8 cellular contexts compared by ENCODE assay signal in genomic region chr1:197902131-197902453, GRCh38. TPM values are rescaled to one million over a fixed set of nuclear protein-coding genes. Genes with fewer than 3 reads are reported as not detected.
DNase-seq lines count a peak whose midpoint lies in the region; ATAC-seq and TF ChIP-seq lines count a peak whose summit lies in the region.

No MANE protein-coding gene starts in this region.

- DNase-seq in OCI-LY7 (ENCODE audit: low spot score) (no peak), esophagus muscularis mucosa (ENCODE audit: extremely low spot score) (no peak), psoas muscle (no peak), COR-L47 (lab: John Stamatoyannopoulos, UW) (no peak), kidney glomerular epithelial cell (lab: John Stamatoyannopoulos, UW) (no peak), COLO829 (ENCODE audit: low spot score) (no peak)
- no peak for DNase-seq in stimulated activated CD4-positive, alpha-beta T cell treated with anti-CD3 and anti-CD28 coated beads, Interleukin-2, amount 100 ng/mL, for 24 hours

- H3K9me3 ChIP-seq in OCI-LY7 (ENCODE audit: low read length) (no peaks in the 10 kb centered on the region), esophagus muscularis mucosa (no peaks in the 10 kb centered on the region), psoas muscle (no peaks in the 10 kb centered on the region)

- intact Hi-C loops in OCI-LY7 (cut with micrococcal nuclease; ENCODE audit: unreplicated experiment) = loop anchor here (2.0 kb wide), 2 partner anchors 127 to 255 kb away; partner anchors contain the start of genes DENND1B and NEK7
- intact Hi-C loops in esophagus muscularis mucosa (cut with DNase I) = loop anchor here (10.0 kb wide), 2 partner anchors 127 to 253 kb away; partner anchors contain the start of genes DENND1B and NEK7
- intact Hi-C loops in psoas muscle (cut with DNase I) = loop anchor here in 1 of 2 donors (5.0 to 10.0 kb wide), 2 partner anchors 130 to 253 kb away; partner anchors contain the start of gene NEK7

- no peaks in the 10 kb centered on the region for H3K79me2 ChIP-seq in OCI-LY7 (ENCODE audit: insufficient read depth, low read depth, low read length)

- TSS peak; percentile 88 for BruUV-seq in OCI-LY7 (replicated peaks; lab: Mats Ljungman, UMichigan)

- H4K20me1 ChIP-seq in OCI-LY7 (ENCODE audit: insufficient read depth, low read length) = no peaks in the 10 kb centered on the region

- peak in 1 of 4 donors; percentile 1 for ATAC-seq in psoas muscle

- H3K4me3 ChIP-seq in GM12875 (ENCODE audit: low read depth, low read length) = peak overlapping the region; percentile 82
- H3K4me3 ChIP-seq in OCI-LY7 (ENCODE audit: low read depth, low read length, poor library complexity, severe bottlenecking) = peak overlapping the region; percentile 73
- peak overlapping the region; percentile 75 to 81 (median 79) for H3K4me3 ChIP-seq in esophagus muscularis mucosa
- peak overlapping the region; percentile 90 for H3K4me3 ChIP-seq in psoas muscle

- H3K27ac ChIP-seq in OCI-LY7 (ENCODE audit: low read depth, low read length, poor library complexity, severe bottlenecking) (peak overlapping the region; percentile 69), esophagus muscularis mucosa (replicated peaks in 1 of 4) (peak overlapping the region; percentile 83 to 88 (median 88)), psoas muscle (peak overlapping the region; percentile 94)

- POLR2A ChIA-PET in OCI-LY7 (lab: Charles Lee) = interaction anchor here (0.5 to 3.0 kb wide), 13 partner anchors 11 to 1035 kb away, joined by 3 to 14 read pairs (median 3); no protein-coding TSS in a partner anchor

- no peaks in the 10 kb centered on the region for H3K9me2 ChIP-seq in OCI-LY7 (ENCODE audit: insufficient read depth, low read length)

- CTCF ChIA-PET in OCI-LY7 (lab: Charles Lee; ENCODE audit: unreplicated experiment) = interaction anchor here (0.6 kb wide), 1 partner anchor 391 kb away, joined by 3 read pairs; no protein-coding TSS in a partner anchor

- peak overlapping the region; percentile 78 for H3K4me2 ChIP-seq in OCI-LY7 (ENCODE audit: low read length)

- TF ChIP-seq POLR2A in esophagus muscularis mucosa (IDR thresholded peaks at IDR 0.05; ENCODE audit: low read depth) = no peak

- H3K4me1 ChIP-seq in OCI-LY7 (ENCODE audit: insufficient read depth, low read length, poor library complexity, severe bottlenecking) = peaks cover 14% of the 10 kb centered on the region
- peaks cover 5 to 16% (median 10%) of the 10 kb centered on the region in 4 donors for H3K4me1 ChIP-seq in esophagus muscularis mucosa
- peaks cover 9% of the 10 kb centered on the region for H3K4me1 ChIP-seq in psoas muscle

- peak overlapping the region; percentile 91 for H2AFZ ChIP-seq in OCI-LY7 (ENCODE audit: low read length)

- peaks cover 0 to 26% (median 7%) of the 10 kb centered on the region in 4 donors for H3K27me3 ChIP-seq in esophagus muscularis mucosa
- H3K27me3 ChIP-seq in psoas muscle (ENCODE audit: insufficient read depth in 3 of 3, low read length in 2 of 3) = peaks cover 0 to 7% (median 0%) of the 10 kb centered on the region in 3 donors

- TF ChIP-seq CTCF in GM12875 (IDR thresholded peaks at IDR 0.05; ENCODE audit: borderline replicate concordance, insufficient read depth, low read depth, low read length) (no peak), OCI-LY7 (conservative IDR thresholded peaks at IDR 0.05; ENCODE audit: low read length) (no peak), esophagus muscularis mucosa (IDR thresholded peaks at IDR 0.05) (no peak), psoas muscle (IDR thresholded peaks at IDR 0.05) (no peak)

- WGBS in esophagus muscularis mucosa = 13% methylated on average over 6 of the region's 6 CpGs
- 17 to 24% (median 21%) methylated on average over 6 of the region's 6 CpGs for WGBS in psoas muscle, 3 donors

- TF ChIP-seq EP300 in esophagus muscularis mucosa (IDR thresholded peaks at IDR 0.05) = no peak

- H3K36me3 ChIP-seq in OCI-LY7 (ENCODE audit: insufficient read depth, low read length) (no peaks in the 10 kb centered on the region), esophagus muscularis mucosa (no peaks in the 10 kb centered on the region), psoas muscle (ENCODE audit: insufficient read depth in 1 of 2, low read depth in 1 of 2) (no peaks in the 10 kb centered on the region)

RNA-seq across cellular contexts. Expression of gene C1orf53, which starts 0.3 kb away (rescaled TPM):
- total RNA-seq in OCI-LY7 (2014; rRNA removed; shearing (Covaris generic)) = 4.1 TPM in 1 of 2 replicates, not detected in the other
- total RNA-seq in OCI-LY7 (2022) (2.4 and 4.3 TPM in 2 replicates), esophagus muscularis mucosa (1 to 10 TPM in 1 of 4 donors, under 1 TPM in 1, not detected in 2; 0.83 to 5.4 TPM), psoas muscle (1 to 10 TPM in 3 of 4 donors, under 1 TPM in 1; 0.84 to 3.9 (median 1.8) TPM)
- 1 to 10 TPM; 2.0 to 4.3 (median 2.5) TPM for polyA plus RNA-seq in psoas muscle

RNA-seq across cellular contexts. Expression of gene LHX9, which starts 15.1 kb away (rescaled TPM):
- total RNA-seq in OCI-LY7 (2014; rRNA removed; shearing (Covaris generic)) = not detected in 2 replicates
- total RNA-seq in OCI-LY7 (2022) (not detected in 2 replicates), esophagus muscularis mucosa (not detected), psoas muscle (under 1 TPM; 0.09 to 0.27 (median 0.13) TPM)
- polyA plus RNA-seq in psoas muscle = under 1 TPM in 2 of 3 donors, not detected in 1; 0.04 TPM
